8 cellular contexts compared by ENCODE assay signal in genomic region chr2:131492015-131492417, GRCh38. TPM values are rescaled to one million over a fixed set of nuclear protein-coding genes. Genes with fewer than 3 reads are reported as not detected.
A peak's percentile ranks its signal among the peaks of the same experiment; 100 is the strongest.
DNase-seq lines count a peak whose midpoint lies in the region; ATAC-seq, FAIRE-seq and TF ChIP-seq lines count a peak whose summit lies in the region.
"Not testable (repeated sequence)": the region's sequence is repeated elsewhere in the genome, so short reads cannot be mapped to it uniquely, and the experiment has no call there.

A gene with protein sequence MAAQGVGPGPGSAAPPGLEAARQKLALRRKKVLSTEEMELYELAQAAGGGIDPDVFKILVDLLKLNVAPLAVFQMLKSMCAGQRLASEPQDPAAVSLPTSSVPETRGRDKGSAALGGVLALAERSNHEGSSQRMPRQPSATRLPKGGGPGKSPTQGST (minus strand): TSS chr2:131492397. CDS start chr2:131492376, 21 bp downstream.

- H3K27ac Mint-ChIP-seq in activated CD8-positive, alpha-beta T cell treated with anti-CD3 and anti-CD28 coated beads, Interleukin-2, amount 10 ng/mL, durations not matched to agents 7 days and 5 days: peak within 1 kb of the TSS; percentile 98
- peak within 1 kb of the TSS; percentile 99 for H3K27ac Mint-ChIP-seq in progenitor cell of endocrine pancreas

- H3K27me3 Mint-ChIP-seq in activated CD8-positive, alpha-beta T cell treated with anti-CD3 and anti-CD28 coated beads, Interleukin-2, amount 10 ng/mL, durations not matched to agents 7 days and 5 days (ENCODE audit: low read depth); progenitor cell of endocrine pancreas: not testable (repeated sequence)

- not testable (repeated sequence) for H3K27me3 ChIP-seq in KMS-11 (ENCODE audit: insufficient read depth, low read depth); effector memory CD4-positive, alpha-beta T cell (replicated peaks; ENCODE audit: control insufficient read depth, insufficient read depth, low read length, poor library complexity, severe bottlenecking)

- peaks cover 70% of the 10 kb centered on the region for H3K79me2 ChIP-seq in KMS-11 (ENCODE audit: insufficient read depth, low read depth)

- H3K27ac ChIP-seq in 22Rv1 (peak within 1 kb of the TSS; percentile 76), KMS-11 (peak within 1 kb of the TSS; percentile 82), kidney (ENCODE audit: low read depth in 2 of 2, low read length in 2 of 2) (peak within 1 kb of the TSS; percentile 80 to 82)
- H3K27ac ChIP-seq in effector memory CD4-positive, alpha-beta T cell (ENCODE audit: insufficient read depth, low read length, poor library complexity, severe bottlenecking): peak within 1 kb of the TSS; percentile 93

- H3K4me1 ChIP-seq in KMS-11 (ENCODE audit: low read depth, poor library complexity, severe bottlenecking) (peaks cover 27% of the 10 kb centered on the region), kidney (ENCODE audit: control insufficient read depth in 1 of 2, insufficient read depth in 1 of 2, low read depth in 1 of 2, low read length in 2 of 2) (peaks cover 0 to 14% of the 10 kb centered on the region in 2 donors)
- H3K4me1 ChIP-seq in effector memory CD4-positive, alpha-beta T cell (ENCODE audit: control insufficient read depth, insufficient read depth, low read length, poor library complexity, severe bottlenecking): peaks cover 23% of the 10 kb centered on the region

- H2AFZ ChIP-seq in KMS-11 (ENCODE audit: low read depth): peak within 1 kb of the TSS; percentile 69

- intact Hi-C loops in kidney (cut with DNase I): not testable (repeated sequence)

- not testable (repeated sequence) for H3K36me3 ChIP-seq in KMS-11 (ENCODE audit: insufficient read depth); effector memory CD4-positive, alpha-beta T cell (ENCODE audit: control insufficient read depth, insufficient read depth, low read length); kidney (ENCODE audit: control insufficient read depth in 1 of 2, insufficient read depth in 2 of 2, low read length in 2 of 2)

- peaks cover 35% of the 10 kb centered on the region for H3K36me3 Mint-ChIP-seq in activated CD8-positive, alpha-beta T cell treated with anti-CD3 and anti-CD28 coated beads, Interleukin-2, amount 10 ng/mL, durations not matched to agents 7 days and 5 days (ENCODE audit: low read depth)
- not testable (repeated sequence) for H3K36me3 Mint-ChIP-seq in progenitor cell of endocrine pancreas (ENCODE audit: insufficient read depth)

- peak; percentile 18 for ATAC-seq in GM18867 (IDR thresholded peaks at IDR 0.05; ENCODE audit: unreplicated experiment)
- peak; percentile 8 for ATAC-seq in HG02623 (IDR thresholded peaks at IDR 0.05; ENCODE audit: unreplicated experiment)
- ATAC-seq in activated CD8-positive, alpha-beta T cell treated with anti-CD3 and anti-CD28 coated beads, Interleukin-2, amount 10 ng/mL, durations not matched to agents 7 days and 5 days: peak; percentile 9

- POLR2A ChIA-PET in activated CD8-positive, alpha-beta T cell treated with anti-CD3 and anti-CD28 coated beads, Interleukin-2, amount 10 ng/mL, durations not matched to agents 7 days and 5 days (lab: Charles Lee): interaction anchor here (0.7 to 2.3 kb wide), 4 partner anchors 11 to 1311 kb away, joined by 3 to 17 read pairs (median 4); partner anchors contain the start of gene SMPD4

- not testable (repeated sequence) for H3K4me3 ChIP-seq in KMS-11 (IDR thresholded peaks at IDR 0.05; ENCODE audit: insufficient read depth, low read depth, low read length)
- peak within 1 kb of the TSS; percentile 89 for H3K4me3 ChIP-seq in effector memory CD4-positive, alpha-beta T cell (ENCODE audit: insufficient read depth, low read depth, low read length, poor library complexity, severe bottlenecking)
- peak within 1 kb of the TSS; percentile 65 to 89 for H3K4me3 ChIP-seq in kidney (ENCODE audit: low read length in 2 of 2)

- DNase-seq in activated CD8-positive, alpha-beta T cell treated with anti-CD3 and anti-CD28 coated beads, Interleukin-2, amount 10 ng/mL, durations not matched to agents 7 days and 5 days; effector memory CD4-positive, alpha-beta T cell; progenitor cell of endocrine pancreas (ENCODE audit: low spot score, unreplicated experiment): not testable (repeated sequence)
- peak; percentile 83 for DNase-seq in kidney

- peak within 1 kb of the TSS; percentile 93 for H3K4me2 ChIP-seq in KMS-11

- peak within 1 kb of the TSS; percentile 95 for H3K4me3 Mint-ChIP-seq in activated CD8-positive, alpha-beta T cell treated with anti-CD3 and anti-CD28 coated beads, Interleukin-2, amount 10 ng/mL, durations not matched to agents 7 days and 5 days
- peak within 1 kb of the TSS; percentile 98 for H3K4me3 Mint-ChIP-seq in progenitor cell of endocrine pancreas (ENCODE audit: low read depth)

- not testable (repeated sequence) for H3K9me3 Mint-ChIP-seq in activated CD8-positive, alpha-beta T cell treated with anti-CD3 and anti-CD28 coated beads, Interleukin-2, amount 10 ng/mL, durations not matched to agents 7 days and 5 days (ENCODE audit: insufficient read depth); progenitor cell of endocrine pancreas (ENCODE audit: low read depth)

- H3K4me1 Mint-ChIP-seq in activated CD8-positive, alpha-beta T cell treated with anti-CD3 and anti-CD28 coated beads, Interleukin-2, amount 10 ng/mL, durations not matched to agents 7 days and 5 days (ENCODE audit: low read depth): peaks cover 58% of the 10 kb centered on the region
- H3K4me1 Mint-ChIP-seq in progenitor cell of endocrine pancreas (ENCODE audit: low read depth): peaks cover 10% of the 10 kb centered on the region

- CTCF ChIA-PET in activated CD8-positive, alpha-beta T cell treated with anti-CD3 and anti-CD28 coated beads, Interleukin-2, amount 10 ng/mL, durations not matched to agents 7 days and 5 days (lab: Charles Lee): interaction anchor here (0.9 to 3.3 kb wide), 8 partner anchors 8 to 338 kb away, joined by 3 to 22 read pairs (median 10); partner anchors contain the start of gene CCDC74A

- TF ChIP-seq CTCF in 22Rv1 (IDR thresholded peaks at IDR 0.05); KMS-11 (conservative IDR thresholded peaks at IDR 0.05; ENCODE audit: low read depth, low read length); progenitor cell of endocrine pancreas (IDR thresholded peaks at IDR 0.05; ENCODE audit: unreplicated experiment): not testable (repeated sequence)
- peak; percentile 46 for TF ChIP-seq CTCF in kidney (IDR thresholded peaks at IDR 0.05; ENCODE audit: borderline replicate concordance, extremely low read depth, insufficient read depth)

- FAIRE-seq in kidney (lab: Jason Lieb, UNC): not testable (repeated sequence)

- not testable (repeated sequence) for H3K9me3 ChIP-seq in effector memory CD4-positive, alpha-beta T cell (ENCODE audit: control insufficient read depth, low read length); kidney (ENCODE audit: control insufficient read depth in 1 of 2, low read length in 2 of 2)

- not testable (repeated sequence) for H4K20me1 ChIP-seq in KMS-11 (ENCODE audit: insufficient read depth)

- H3K9ac ChIP-seq in KMS-11 (peak within 1 kb of the TSS; percentile 87), kidney (ENCODE audit: low read length in 2 of 2) (peak within 1 kb of the TSS; percentile 48 to 82)

RNA-seq across cellular contexts. Expression of the gene that starts here (rescaled TPM):
- total RNA-seq in activated CD8-positive, alpha-beta T cell treated with anti-CD3 and anti-CD28 coated beads, Interleukin-2, amount 10 ng/mL, durations not matched to agents 7 days and 5 days: 100 to 1,000 TPM; 181 to 191 TPM
- total RNA-seq in kidney (65.3 TPM), progenitor cell of endocrine pancreas (69.5 and 84.9 TPM in 2 replicates)
- polyA plus RNA-seq in kidney (ENCODE audit: insufficient read depth, low read depth, low replicate concordance): 111 TPM
